Comparison of ENCODE assay signal across 23 cellular contexts in the genomic region with DNA sequence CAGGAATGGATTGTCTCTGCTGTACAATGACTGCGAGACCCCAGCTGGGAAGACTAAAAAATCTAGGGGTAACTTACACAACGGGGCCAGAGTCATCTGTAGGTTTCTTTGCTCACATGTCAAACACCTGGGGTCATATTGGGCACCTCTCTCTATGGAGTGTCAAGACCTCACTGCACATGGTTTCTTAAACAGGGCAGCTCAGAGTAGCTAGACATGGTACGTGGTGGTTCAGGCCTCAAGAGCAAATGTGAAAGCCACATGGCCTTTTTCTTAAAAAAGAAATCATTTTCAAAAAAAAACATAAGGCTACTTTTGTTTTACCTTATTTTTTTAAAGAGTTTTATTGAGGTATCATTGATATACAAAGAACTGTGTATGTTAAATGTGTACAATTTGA.
DNase-seq lines count a peak whose midpoint lies in the region; ATAC-seq, FAIRE-seq and TF ChIP-seq lines count a peak whose summit lies in the region.
"Had no signal": no experiment of that assay in that cellular context is flagged by ENCODE, and none has a peak within 500 bp of the region (broad histone marks: within the 10 kb centered on the region; RNA-seq: fewer than 3 reads in every experiment).

No MANE protein-coding gene starts in this region.

- H3K4me2 ChIP-seq in OCI-LY7 (ENCODE audit: low read length) = no peak overlapping the region
- H3K4me2 ChIP-seq: smooth muscle cell had no signal

- BruUV-seq in OCI-LY7 (replicated peaks; lab: Mats Ljungman, UMichigan) = no TSS peak

- no peaks in the 10 kb centered on the region for H3K27me3 Mint-ChIP-seq in activated CD8-positive, alpha-beta memory T cell treated with anti-CD3 and anti-CD28 coated beads, Interleukin-2, amount 10 ng/mL, durations not matched to agents 7 days and 5 days
- no peaks in the 10 kb centered on the region for H3K27me3 Mint-ChIP-seq in central memory CD8-positive, alpha-beta T cell
- H3K27me3 Mint-ChIP-seq in stimulated activated naive CD8-positive, alpha-beta T cell treated with anti-CD3 and anti-CD28 coated beads, Interleukin-15, Interleukin-2, amounts not matched to agents 100 ng/mL and 50 ng/mL, for 24 hours = no peaks in the 10 kb centered on the region

- peaks cover 60% of the 10 kb centered on the region for H3K4me1 Mint-ChIP-seq in activated CD8-positive, alpha-beta memory T cell treated with anti-CD3 and anti-CD28 coated beads, Interleukin-2, amount 10 ng/mL, durations not matched to agents 7 days and 5 days
- H3K4me1 Mint-ChIP-seq in central memory CD8-positive, alpha-beta T cell = peaks cover 83% of the 10 kb centered on the region
- H3K4me1 Mint-ChIP-seq in stimulated activated naive CD8-positive, alpha-beta T cell treated with anti-CD3 and anti-CD28 coated beads, Interleukin-15, Interleukin-2, amounts not matched to agents 100 ng/mL and 50 ng/mL, for 24 hours (ENCODE audit: low read depth) = peaks cover 88% of the 10 kb centered on the region

- 78 to 85% (median 83%) methylated on average over 3 of the region's 3 CpGs for WGBS in small intestine, 3 donors

- no peak overlapping the region for H3K4me3 Mint-ChIP-seq in activated CD8-positive, alpha-beta memory T cell treated with anti-CD3 and anti-CD28 coated beads, Interleukin-2, amount 10 ng/mL, durations not matched to agents 7 days and 5 days
- no peak overlapping the region for H3K4me3 Mint-ChIP-seq in central memory CD8-positive, alpha-beta T cell
- no peak overlapping the region for H3K4me3 Mint-ChIP-seq in stimulated activated naive CD8-positive, alpha-beta T cell treated with anti-CD3 and anti-CD28 coated beads, Interleukin-15, Interleukin-2, amounts not matched to agents 100 ng/mL and 50 ng/mL, for 24 hours

- H3K27ac ChIP-seq in OCI-LY7 (ENCODE audit: low read depth, low read length, poor library complexity, severe bottlenecking) = no peak overlapping the region
- no peak overlapping the region for H3K27ac ChIP-seq in small intestine (ENCODE audit: low read depth in 1 of 2, low read length in 1 of 2)
- H3K27ac ChIP-seq: C4-2B, dorsolateral prefrontal cortex, neutrophil had no signal

- intact Hi-C loops in OCI-LY7 (cut with micrococcal nuclease; ENCODE audit: unreplicated experiment) = no loop called here

- H2AFZ ChIP-seq in OCI-LY7 (ENCODE audit: low read length) = peak overlapping the region; percentile 24; the same call in 1 of the 2 replicates

- no peaks in the 10 kb centered on the region for H3K9me2 ChIP-seq in OCI-LY7 (ENCODE audit: insufficient read depth, low read length)

- CTCF ChIA-PET in activated CD8-positive, alpha-beta memory T cell treated with anti-CD3 and anti-CD28 coated beads, Interleukin-2, amount 10 ng/mL, durations not matched to agents 7 days and 5 days (lab: Charles Lee) = interaction anchor here (1.2 to 1.5 kb wide), 2 partner anchors 9 to 35 kb away, joined by 4 read pairs; no protein-coding TSS in a partner anchor
- CTCF ChIA-PET in OCI-LY7 (lab: Charles Lee; ENCODE audit: unreplicated experiment) = no interaction called here

- no peaks in the 10 kb centered on the region for H4K20me1 ChIP-seq in OCI-LY7 (ENCODE audit: insufficient read depth, low read length)

- no peak for DNase-seq in activated CD8-positive, alpha-beta memory T cell treated with anti-CD3 and anti-CD28 coated beads, Interleukin-2, amount 10 ng/mL, durations not matched to agents 7 days and 5 days
- no peak for DNase-seq in activated CD8-positive, alpha-beta memory T cell treated with anti-CD3 and anti-CD28 coated beads, Interleukin-2, amount 50 U/mL, for 4 hours
- DNase-seq in OCI-LY7 (ENCODE audit: low spot score) (no peak), small intestine (no peak)
- DNase-seq in central memory CD8-positive, alpha-beta T cell (ENCODE audit: low spot score in 2 of 2) = no peak
- no peak for DNase-seq in stimulated activated CD4-positive, alpha-beta T cell treated with anti-CD3 and anti-CD28 coated beads, Interleukin-1b, Interleukin-23, amount 100 ng/mL, for 48 hours
- DNase-seq: caudate nucleus; DMS 273 treated with DMSO at 0.1 percent for 48 hours; dorsolateral prefrontal cortex; foreskin fibroblast; GOT3; KG1; left ventricle myocardium superior; NCI-H187; OCI-M1; SHP77; stimulated activated CD4-positive, alpha-beta T cell treated with anti-CD3 and anti-CD28 coated beads, Interleukin-4, amount 100 ng/mL, for 24 hours had no signal

- H3K9me3 ChIP-seq in OCI-LY7 (ENCODE audit: low read length) (no peaks in the 10 kb centered on the region), small intestine (ENCODE audit: control insufficient read depth, low read depth) (no peaks in the 10 kb centered on the region)
- H3K9me3 ChIP-seq: neutrophil had no signal

- H3K4me1 ChIP-seq in OCI-LY7 (ENCODE audit: insufficient read depth, low read length, poor library complexity, severe bottlenecking) (peaks cover 25% of the 10 kb centered on the region), small intestine (ENCODE audit: control insufficient read depth in 2 of 2, insufficient read depth in 1 of 2, low read depth in 1 of 2, low read length in 1 of 2) (peaks cover 0 to 3% of the 10 kb centered on the region in 2 donors)

- H3K36me3 Mint-ChIP-seq in activated CD8-positive, alpha-beta memory T cell treated with anti-CD3 and anti-CD28 coated beads, Interleukin-2, amount 10 ng/mL, durations not matched to agents 7 days and 5 days = peaks cover 2% of the 10 kb centered on the region
- H3K36me3 Mint-ChIP-seq in central memory CD8-positive, alpha-beta T cell (ENCODE audit: insufficient read depth) = peaks cover 8% of the 10 kb centered on the region
- H3K36me3 Mint-ChIP-seq in stimulated activated naive CD8-positive, alpha-beta T cell treated with anti-CD3 and anti-CD28 coated beads, Interleukin-15, Interleukin-2, amounts not matched to agents 100 ng/mL and 50 ng/mL, for 24 hours (ENCODE audit: low read depth) = no peaks in the 10 kb centered on the region

- ATAC-seq in activated CD8-positive, alpha-beta memory T cell treated with anti-CD3 and anti-CD28 coated beads, Interleukin-2, amount 10 ng/mL, durations not matched to agents 7 days and 5 days = peak; percentile 18
- no peak for ATAC-seq in central memory CD8-positive, alpha-beta T cell (replicated peaks; ENCODE audit: extremely low read depth, poor library complexity, severe bottlenecking)
- ATAC-seq in HG03159 (IDR thresholded peaks at IDR 0.05; ENCODE audit: unreplicated experiment) = no peak
- ATAC-seq: left ventricle myocardium superior had no signal

- no peak for FAIRE-seq in small intestine (lab: Jason Lieb, UNC)
- FAIRE-seq: G401.6 had no signal

- H3K9me3 Mint-ChIP-seq in activated CD8-positive, alpha-beta memory T cell treated with anti-CD3 and anti-CD28 coated beads, Interleukin-2, amount 10 ng/mL, durations not matched to agents 7 days and 5 days (ENCODE audit: low read depth) = no peaks in the 10 kb centered on the region
- no peaks in the 10 kb centered on the region for H3K9me3 Mint-ChIP-seq in central memory CD8-positive, alpha-beta T cell
- no peaks in the 10 kb centered on the region for H3K9me3 Mint-ChIP-seq in stimulated activated naive CD8-positive, alpha-beta T cell treated with anti-CD3 and anti-CD28 coated beads, Interleukin-15, Interleukin-2, amounts not matched to agents 100 ng/mL and 50 ng/mL, for 24 hours

- no peak for TF ChIP-seq CTCF in OCI-LY7 (conservative IDR thresholded peaks at IDR 0.05; ENCODE audit: low read length)

- H3K27ac Mint-ChIP-seq in activated CD8-positive, alpha-beta memory T cell treated with anti-CD3 and anti-CD28 coated beads, Interleukin-2, amount 10 ng/mL, durations not matched to agents 7 days and 5 days = peak overlapping the region; percentile 69
- peak overlapping the region; percentile 81 for H3K27ac Mint-ChIP-seq in central memory CD8-positive, alpha-beta T cell (ENCODE audit: low read depth)
- H3K27ac Mint-ChIP-seq in stimulated activated naive CD8-positive, alpha-beta T cell treated with anti-CD3 and anti-CD28 coated beads, Interleukin-15, Interleukin-2, amounts not matched to agents 100 ng/mL and 50 ng/mL, for 24 hours = peak overlapping the region; percentile 83

- H3K79me2 ChIP-seq in OCI-LY7 (ENCODE audit: insufficient read depth, low read depth, low read length) = no peaks in the 10 kb centered on the region

- H3K4me3 ChIP-seq in OCI-LY7 (ENCODE audit: low read depth, low read length, poor library complexity, severe bottlenecking) = no peak overlapping the region
- no peak overlapping the region for H3K4me3 ChIP-seq in small intestine (ENCODE audit: low read depth in 1 of 2, low read length in 2 of 2)
- H3K4me3 ChIP-seq: dorsolateral prefrontal cortex, smooth muscle cell had no signal

- H3K36me3 ChIP-seq in OCI-LY7 (ENCODE audit: insufficient read depth, low read length) = no peaks in the 10 kb centered on the region
- no peaks in the 10 kb centered on the region for H3K36me3 ChIP-seq in small intestine (ENCODE audit: control insufficient read depth in 2 of 2, insufficient read depth in 2 of 2, low read length in 2 of 2)
- H3K36me3 ChIP-seq: neutrophil had no signal

- H3K27me3 ChIP-seq in small intestine (ENCODE audit: control insufficient read depth in 2 of 2, insufficient read depth in 2 of 2, low read length in 2 of 2) = no peaks in the 10 kb centered on the region
- H3K27me3 ChIP-seq: neutrophil had no signal

- POLR2A ChIA-PET in OCI-LY7 (lab: Charles Lee) = interaction anchor here (1.0 to 1.8 kb wide), 3 partner anchors 11 to 24 kb away, joined by 4 to 5 read pairs (median 4); no protein-coding TSS in a partner anchor
